8 cellular contexts compared by ENCODE assay signal in the genomic region with DNA sequence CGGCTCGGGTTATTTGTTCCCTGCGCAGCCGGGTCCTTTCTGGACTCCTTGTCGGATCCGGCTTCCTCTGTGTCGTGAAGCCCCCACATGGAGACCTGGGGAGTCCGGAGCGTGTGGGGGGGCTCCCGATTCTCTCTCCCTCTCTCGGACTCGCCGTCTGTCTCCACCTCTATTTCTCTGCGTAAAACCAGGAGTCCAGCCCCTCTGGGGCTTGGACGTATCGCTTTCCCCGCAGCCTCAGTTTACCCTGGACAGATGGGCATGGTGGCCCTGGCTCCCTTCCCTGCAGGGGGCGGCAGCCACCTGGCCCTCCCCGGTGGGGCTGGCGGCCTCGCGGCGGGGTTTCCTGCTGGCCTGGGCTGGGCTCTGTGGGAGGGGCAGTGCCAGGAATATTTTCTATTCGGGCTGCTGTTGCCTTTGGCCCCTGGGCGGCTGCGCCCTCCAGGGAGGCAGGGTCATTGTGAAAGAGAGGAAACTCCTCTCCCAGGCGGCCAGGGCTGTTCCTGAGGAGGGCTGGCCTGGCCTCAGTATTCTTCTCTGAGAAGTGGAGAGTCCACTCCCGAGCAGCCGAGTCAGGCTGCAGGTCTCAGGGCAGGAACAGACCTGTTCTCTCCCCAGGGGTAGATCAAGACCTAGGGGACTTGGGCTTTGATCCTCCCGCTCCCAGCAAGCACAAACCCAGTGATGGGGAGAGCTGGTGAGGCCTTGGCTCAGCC. TPM values are rescaled to one million over a fixed set of nuclear protein-coding genes. Genes with fewer than 3 reads are reported as not detected.
DNase-seq lines count a peak whose midpoint lies in the region; ATAC-seq, FAIRE-seq and TF ChIP-seq lines count a peak whose summit lies in the region.

No MANE protein-coding gene starts in this region.

- 11% methylated on average over 20 of the region's 30 CpGs; no CpG with 5 or more reads in 1 of the 2 donors for WGBS in transverse colon (ENCODE audit: low coverage in 1 of 2), 2 donors

- no peak for TF ChIP-seq CTCF in A673 (conservative IDR thresholded peaks at IDR 0.05; ENCODE audit: low read depth, low read length)
- no peak for TF ChIP-seq CTCF in left lung (IDR thresholded peaks at IDR 0.05)
- no peak for TF ChIP-seq CTCF in transverse colon (IDR thresholded peaks at IDR 0.05)

- intact Hi-C loops in A673 (cut with micrococcal nuclease; ENCODE audit: unreplicated experiment) (no loop called here), left lung (cut with DNase I) (no loop called here), transverse colon (cut with DNase I; ENCODE audit: low total_unique reads) (no loop called here)

- TF ChIP-seq POLR2A in transverse colon (IDR thresholded peaks at IDR 0.05) = no peak

- ATAC-seq in left lung = peak; percentile 59

- TF ChIP-seq EP300 in transverse colon (IDR thresholded peaks at IDR 0.05; ENCODE audit: low read depth) = no peak

- FAIRE-seq in RCC 7860 (lab: Jason Lieb, UNC) = no peak

- no peak for DNase-seq in A673 (ENCODE audit: low spot score)
- peak; percentile 60 for DNase-seq in HK-2 (ENCODE audit: unreplicated experiment)
- DNase-seq in T47D (ENCODE audit: low read depth in 1 of 2, low spot score in 1 of 2) = peak; percentile 46 to 63
- DNase-seq in left lung = peak; percentile 60 to 86
- DNase-seq in transverse colon = peak; percentile 78
- DNase-seq in NCI-H1092 (lab: John Stamatoyannopoulos, UW) = no peak
- no peak for DNase-seq in NCI-H2171 (lab: John Stamatoyannopoulos, UW)
- no peak for DNase-seq in RCC 7860 (ENCODE audit: low spot score)

- CTCF ChIA-PET in A673 (lab: Charles Lee) = no interaction called here

- in situ Hi-C loops in T47D (cut with HindIII; ENCODE audit: low pct_unique_long_range_greater_than_20kb, low sequenced_read_pairs) (no loop called here), transverse colon (cut with MboI; ENCODE audit: low pct_ligation_motif_present in 1 of 4, low pct_unique_long_range_greater_than_20kb in 1 of 4, low sequenced_read_pairs in 3 of 4) (no loop called here)

- H3K4me1 ChIP-seq in A673 (ENCODE audit: insufficient read depth, low read length, poor library complexity, severe bottlenecking) (peaks cover 41% of the 10 kb centered on the region), left lung (peaks cover 33 to 52% of the 10 kb centered on the region in 2 donors), transverse colon (peaks cover 24 to 45% (median 38%) of the 10 kb centered on the region in 4 donors)

- H3K9me3 ChIP-seq in A673 (ENCODE audit: low read depth, low read length, poor library complexity, severe bottlenecking) = peaks cover 8% of the 10 kb centered on the region
- H3K9me3 ChIP-seq in left lung = peaks cover 0 to 18% of the 10 kb centered on the region in 2 donors
- peaks cover 9 to 12% of the 10 kb centered on the region in 2 donors for H3K9me3 ChIP-seq in transverse colon

- POLR2A ChIA-PET in A673 (lab: Charles Lee; ENCODE audit: low non-redundant PET) = interaction anchor here (0.6 kb wide), 1 partner anchor 428 kb away, joined by 9 read pairs; no protein-coding TSS in a partner anchor

- no TSS peak for BruUV-seq in A673 (replicated peaks; lab: Mats Ljungman, UMichigan)

- H3K36me3 ChIP-seq in A673 (ENCODE audit: insufficient read depth, low read length, poor library complexity, severe bottlenecking) (no peaks in the 10 kb centered on the region), left lung (no peaks in the 10 kb centered on the region), transverse colon (no peaks in the 10 kb centered on the region)

- H3K4me3 ChIP-seq in A673 (ENCODE audit: low read depth, low read length, poor library complexity, severe bottlenecking) (peak overlapping the region; percentile 46), left lung (peak overlapping the region; percentile 53 to 59), transverse colon (peak overlapping the region; percentile 37 to 61 (median 54))

- no peaks in the 10 kb centered on the region for H3K27me3 ChIP-seq in A673 (replicated peaks; ENCODE audit: insufficient read depth, low read depth, low read length, poor library complexity)
- peaks cover 0 to 40% of the 10 kb centered on the region in 2 donors for H3K27me3 ChIP-seq in left lung
- H3K27me3 ChIP-seq in transverse colon = peaks cover 8% of the 10 kb centered on the region

- H3K27ac ChIP-seq in A673 (ENCODE audit: low read depth, low read length, poor library complexity, severe bottlenecking) (peak overlapping the region; percentile 16), left lung (peak overlapping the region; percentile 72 to 80), transverse colon (peak overlapping the region; percentile 83 to 86 (median 84))

RNA-seq across cellular contexts. Expression of a gene that starts 0.7 kb away (rescaled TPM):
- 5.8 and 14.4 TPM in 2 replicates for total RNA-seq in A673 (2021)
- 10 to 100 TPM; 76.7 to 99.7 TPM for total RNA-seq in left lung
- total RNA-seq in transverse colon = 100 to 1,000 TPM in 3 of 4 donors, 10 to 100 TPM in 1; 57.9 to 345 (median 266) TPM

Comparison
In these comparisons a context has a peak if more than half of its experiments do, and no peak if none do; other contexts are left out.
1. DNase-seq: peak in HK-2 (single experiment), T47D (2 of 2), left lung (2 of 2) and transverse colon (single experiment); none in A673 (single experiment), NCI-H1092 (single experiment), NCI-H2171 (single experiment) and RCC 7860 (single experiment).
2. H3K27ac ChIP-seq: peak in every context shown above with its lines; median percentile 84 in transverse colon; 76 in left lung; 16 in A673.
3. Peak in every context shown above with its lines, with median percentiles within 50 percentile points of each other: H3K4me3 ChIP-seq.